Comparison of ENCODE assay signal across 8 cellular contexts in the genomic region with DNA sequence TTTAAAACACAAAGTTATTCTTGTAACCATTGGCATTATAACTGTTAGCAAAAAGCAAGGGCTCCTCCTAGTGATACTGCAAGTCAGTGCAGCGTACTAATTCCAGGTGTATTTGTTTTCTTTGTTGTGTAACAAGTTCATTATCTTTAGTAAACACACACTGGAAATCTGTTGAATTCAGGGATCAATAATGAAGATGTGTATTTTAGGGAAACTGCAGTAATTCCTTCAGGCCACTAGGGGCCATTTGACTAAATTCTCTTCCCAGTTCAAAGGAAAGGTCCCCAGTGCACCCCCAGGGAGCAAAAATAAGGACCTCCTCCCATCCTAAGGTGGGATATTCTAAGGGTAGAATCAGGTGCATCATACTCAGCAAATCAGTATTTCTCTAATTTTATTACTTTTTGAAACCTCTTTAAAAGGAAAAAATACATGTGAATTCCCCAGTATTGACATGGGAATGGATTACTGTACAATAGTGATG.
DNase-seq lines count a peak whose midpoint lies in the region; ATAC-seq and TF ChIP-seq lines count a peak whose summit lies in the region.

No MANE protein-coding gene starts in this region.

- H3K9me3 Mint-ChIP-seq in progenitor cell of endocrine pancreas (ENCODE audit: low read depth): no peaks in the 10 kb centered on the region

- H3K36me3 Mint-ChIP-seq in progenitor cell of endocrine pancreas (ENCODE audit: insufficient read depth): no peaks in the 10 kb centered on the region

- H3K27ac Mint-ChIP-seq in progenitor cell of endocrine pancreas: peak overlapping the region; percentile 71

- no peak for ATAC-seq in HG03439 (IDR thresholded peaks at IDR 0.05; ENCODE audit: unreplicated experiment)
- no peak for ATAC-seq in GM21576 (IDR thresholded peaks at IDR 0.05; ENCODE audit: unreplicated experiment)
- ATAC-seq in GM19463 (IDR thresholded peaks at IDR 0.05; ENCODE audit: unreplicated experiment): no peak

- H3K27me3 Mint-ChIP-seq in progenitor cell of endocrine pancreas: peaks cover 2% of the 10 kb centered on the region

- peak; percentile 11 for DNase-seq in GM10266 (ENCODE audit: extremely low spot score)
- peak; percentile 38 for DNase-seq in NCI-H1436 (lab: John Stamatoyannopoulos, UW)
- DNase-seq in dedifferentiated amniotic fluid mesenchymal stem cell (ENCODE audit: extremely low spot score): peak; percentile 61
- peak; percentile 20 for DNase-seq in progenitor cell of endocrine pancreas (ENCODE audit: low spot score, unreplicated experiment)
- DNase-seq in activated CD4-positive, alpha-beta T cell treated with anti-CD3 and anti-CD28 coated beads for 4 hours: no peak

- TF ChIP-seq CTCF in GM10266 (IDR thresholded peaks at IDR 0.05; ENCODE audit: control insufficient read depth, insufficient read depth, low read depth, missing control alignments) (peak; percentile 30), progenitor cell of endocrine pancreas (IDR thresholded peaks at IDR 0.05; ENCODE audit: unreplicated experiment) (peak; percentile 84)

- H3K4me3 Mint-ChIP-seq in progenitor cell of endocrine pancreas (ENCODE audit: low read depth): no peak overlapping the region

- H3K4me1 Mint-ChIP-seq in progenitor cell of endocrine pancreas (ENCODE audit: low read depth): peaks cover 11% of the 10 kb centered on the region

Comparison
In these comparisons a context has a peak if more than half of its experiments do, and no peak if none do; other contexts are left out.
1. DNase-seq: peak in GM10266 (single experiment), NCI-H1436 (single experiment), dedifferentiated amniotic fluid mesenchymal stem cell (single experiment) and progenitor cell of endocrine pancreas (single experiment); none in activated CD4-positive, alpha-beta T cell treated with anti-CD3 and anti-CD28 coated beads for 4 hours (0 of 2).